ENCODE assay signal across 8 cellular contexts in genomic region chr16:4392382-4393242, GRCh38. TPM values are rescaled to one million over a fixed set of nuclear protein-coding genes. Genes with fewer than 3 reads are reported as not detected.
DNase-seq lines count a peak whose midpoint lies in the region; ATAC-seq and TF ChIP-seq lines count a peak whose summit lies in the region.

No MANE protein-coding gene starts in this region.

- in situ Hi-C loops in astrocyte of the spinal cord (cut with HindIII; ENCODE audit: low sequenced_read_pairs), result no loop called here

- peak; percentile 63 for DNase-seq in astrocyte of the spinal cord (ENCODE audit: low read depth, low spot score)
- peak in 1 of 2 donors; percentile 68 for DNase-seq in suprapubic skin (ENCODE audit: low spot score in 2 of 2)
- DNase-seq in activated effector memory CD4-positive, alpha-beta T cell treated with Interleukin-2 at 50 U/mL for 16 hours, result no peak
- no peak for DNase-seq in globus pallidus (ENCODE audit: low spot score)
- no peak for DNase-seq in GM19240 (ENCODE audit: insufficient read length, low spot score)

- peak overlapping the region; percentile 97 for H3K27ac ChIP-seq in HUES48 (ENCODE audit: low read depth, low read length)
- peak overlapping the region; percentile 75 for H3K27ac ChIP-seq in suprapubic skin

- no peak for TF ChIP-seq CTCF in astrocyte of the spinal cord (IDR thresholded peaks at IDR 0.05; ENCODE audit: low read depth, low read length)
- TF ChIP-seq CTCF in suprapubic skin (IDR thresholded peaks at IDR 0.05), result no peak

- H3K4me3 ChIP-seq in HUES48 (ENCODE audit: low read depth, low read length) (peak overlapping the region; percentile 16; the same call in 1 of the 2 replicates), astrocyte of the spinal cord (ENCODE audit: low read depth, low read length) (no peak overlapping the region), iPS-15b (ENCODE audit: low read depth, low read length) (no peak overlapping the region), suprapubic skin (no peak overlapping the region)

- no peak for ATAC-seq in HG03354 (IDR thresholded peaks at IDR 0.05; ENCODE audit: poor library complexity, severe bottlenecking, unreplicated experiment)

- H3K27me3 ChIP-seq in HUES48 (ENCODE audit: control insufficient read depth, insufficient read depth, low read length) (no peaks in the 10 kb centered on the region), iPS-15b (ENCODE audit: control insufficient read depth, insufficient read depth, low read length) (no peaks in the 10 kb centered on the region), suprapubic skin (no peaks in the 10 kb centered on the region)

- no peak for TF ChIP-seq POLR2A in suprapubic skin (IDR thresholded peaks at IDR 0.05)

- peak overlapping the region; percentile 70 for H3K9ac ChIP-seq in HUES48 (ENCODE audit: low read depth, low read length)
- peak overlapping the region; percentile 65 for H3K9ac ChIP-seq in iPS-15b (ENCODE audit: low read depth, low read length)

- H3K9me3 ChIP-seq in HUES48 (ENCODE audit: control insufficient read depth, insufficient read depth, low read length), result no peaks in the 10 kb centered on the region
- no peaks in the 10 kb centered on the region for H3K9me3 ChIP-seq in iPS-15b (ENCODE audit: control insufficient read depth, insufficient read depth, low read length)
- no peaks in the 10 kb centered on the region for H3K9me3 ChIP-seq in suprapubic skin

- 39% methylated on average over 11 of the region's 27 CpGs for WGBS in suprapubic skin

- peaks cover 45% of the 10 kb centered on the region for H3K4me1 ChIP-seq in HUES48 (ENCODE audit: control insufficient read depth, insufficient read depth, low read length)
- peaks cover 23% of the 10 kb centered on the region for H3K4me1 ChIP-seq in iPS-15b (ENCODE audit: control insufficient read depth, insufficient read depth, low read length)
- peaks cover 33% of the 10 kb centered on the region for H3K4me1 ChIP-seq in suprapubic skin

- H3K36me3 ChIP-seq in HUES48 (ENCODE audit: control insufficient read depth, insufficient read depth, low read length) (peaks cover 2% of the 10 kb centered on the region; the same call in 1 of the 2 replicates), iPS-15b (ENCODE audit: control insufficient read depth, insufficient read depth, low read length) (peaks cover 15% of the 10 kb centered on the region), suprapubic skin (peaks cover 26% of the 10 kb centered on the region)

- TF ChIP-seq EP300 in suprapubic skin (IDR thresholded peaks at IDR 0.05), result no peak

RNA-seq across cellular contexts. Expression of gene VASN, which starts 21.0 kb away (rescaled TPM):
- 10 to 100 TPM; 10.8 to 23.3 (median 22.3) TPM for total RNA-seq in suprapubic skin

RNA-seq across cellular contexts. Expression of gene CORO7, which starts 23.8 kb away (rescaled TPM):
- 10 to 100 TPM; 18.8 to 29.6 (median 25.7) TPM for total RNA-seq in suprapubic skin

RNA-seq across cellular contexts. Expression of gene DNAJA3, which starts 33.1 kb away (rescaled TPM):
- total RNA-seq in suprapubic skin, result 10 to 100 TPM; 41.1 to 70.9 (median 48.7) TPM

RNA-seq across cellular contexts. Expression of gene PAM16, which starts 41.5 kb away (rescaled TPM):
- 10 to 100 TPM; 23.8 to 54.7 (median 46.1) TPM for total RNA-seq in suprapubic skin
